In genomic region chr2:26245231-26245732, GRCh38 we compare ENCODE assay signal across 8 cellular contexts. TPM values are rescaled to one million over a fixed set of nuclear protein-coding genes. Genes with fewer than 3 reads are reported as not detected.
DNase-seq lines count a peak whose midpoint lies in the region; ATAC-seq and TF ChIP-seq lines count a peak whose summit lies in the region.

No MANE protein-coding gene starts in this region.

- in situ Hi-C loops in astrocyte of the cerebellum (cut with HindIII; ENCODE audit: low sequenced_read_pairs): no loop called here

- DNase-seq in AG08396 (ENCODE audit: low spot score): peak; percentile 13
- DNase-seq in SK-N-DZ (ENCODE audit: low spot score): peak; percentile 8
- DNase-seq in astrocyte of the cerebellum (ENCODE audit: low read depth): no peak
- peak; percentile 36 for DNase-seq in iPS-NIHi7 (ENCODE audit: extremely low spot score)
- peak; percentile 23 to 34 (median 32) for DNase-seq in stimulated activated CD4-positive, alpha-beta T cell treated with anti-CD3 and anti-CD28 coated beads, Interleukin-12 subunit alpha, Interleukin-12 subunit beta, amount 100 ng/mL, for 48 hours (ENCODE audit: low read depth in 2 of 3, low spot score in 1 of 3)
- no peak for DNase-seq in epidermal melanocyte (ENCODE audit: insufficient read length, low spot score)

- ATAC-seq in GM18867 (IDR thresholded peaks at IDR 0.05; ENCODE audit: unreplicated experiment): peak; percentile 16
- ATAC-seq in HG03354 (IDR thresholded peaks at IDR 0.05; ENCODE audit: poor library complexity, severe bottlenecking, unreplicated experiment): peak; percentile 22

- TF ChIP-seq CTCF in astrocyte of the cerebellum (IDR thresholded peaks at IDR 0.05; ENCODE audit: low read depth, low read length, missing control alignments): no peak

- H3K4me3 ChIP-seq in astrocyte of the cerebellum (ENCODE audit: low read depth, low read length): peak overlapping the region; percentile 99

RNA-seq across cellular contexts. Expression of gene HADHB, which starts 0.5 kb away (rescaled TPM):
- polyA plus RNA-seq in SK-N-DZ (2014; cell fraction: cytosol; rRNA removed): 60.6 and 64.3 TPM in 2 replicates
- 30.3 and 37.5 TPM in 2 replicates for polyA plus RNA-seq in SK-N-DZ (2014; cell fraction: nucleus; rRNA removed)

RNA-seq across cellular contexts. Expression of gene HADHA, which starts 0.8 kb away (rescaled TPM):
- 80.2 and 85.2 TPM in 2 replicates for polyA plus RNA-seq in SK-N-DZ (2014; cell fraction: cytosol; rRNA removed)
- 42.0 and 46.9 TPM in 2 replicates for polyA plus RNA-seq in SK-N-DZ (2014; cell fraction: nucleus; rRNA removed)

Comparison
In these comparisons a context has a peak if more than half of its experiments do, and no peak if none do; other contexts are left out.
1. DNase-seq: peak in AG08396 (single experiment), SK-N-DZ (single experiment), iPS-NIHi7 (single experiment) and stimulated activated CD4-positive, alpha-beta T cell treated with anti-CD3 and anti-CD28 coated beads, Interleukin-12 subunit alpha, Interleukin-12 subunit beta, amount 100 ng/mL, for 48 hours (3 of 3); none in astrocyte of the cerebellum (single experiment) and epidermal melanocyte (single experiment).